12 cellular contexts compared by ENCODE assay signal in the genomic region with DNA sequence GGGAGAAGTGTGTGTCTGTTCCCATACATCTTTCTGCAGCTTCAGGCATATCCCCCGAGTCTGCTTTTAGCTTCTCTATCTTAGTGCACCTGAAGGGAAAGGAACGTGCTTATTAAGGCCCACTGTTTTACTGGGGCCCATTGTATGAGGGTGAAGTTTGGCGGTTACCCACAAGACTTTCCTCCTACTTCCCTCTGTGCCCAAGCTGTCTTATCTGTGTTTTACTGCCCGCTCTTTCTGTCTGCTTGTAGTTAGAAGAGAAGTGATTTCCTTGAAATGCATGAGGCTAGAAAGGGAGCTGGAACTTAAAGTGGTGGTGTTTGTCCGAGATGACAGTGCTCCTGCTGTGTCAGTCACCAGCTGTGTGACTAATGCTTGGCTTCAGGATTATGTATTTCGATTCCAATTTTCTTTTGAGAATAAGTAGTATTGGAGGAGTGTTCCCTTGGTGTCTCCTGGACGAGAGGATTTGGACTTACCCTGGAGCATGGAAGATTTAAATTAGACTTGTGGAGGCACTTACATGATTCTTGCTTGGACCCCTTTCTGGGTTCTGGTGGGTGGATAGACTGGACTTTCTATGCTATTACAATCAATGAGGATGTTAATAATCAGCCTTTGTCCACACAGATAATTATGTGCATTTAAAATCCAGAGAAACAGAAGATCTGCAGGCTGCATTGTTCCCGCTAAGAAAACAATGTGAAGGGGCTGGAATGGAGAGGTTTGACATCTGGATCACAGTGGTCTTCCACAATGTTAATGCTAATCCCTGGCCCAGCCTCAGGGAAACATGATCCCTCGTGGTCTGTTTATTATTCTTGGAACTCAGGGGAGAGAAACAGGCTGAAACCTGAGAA. TPM values are rescaled to one million over a fixed set of nuclear protein-coding genes. Genes with fewer than 3 reads are reported as not detected.
DNase-seq lines count a peak whose midpoint lies in the region; ATAC-seq and TF ChIP-seq lines count a peak whose summit lies in the region.
"Had no signal": no experiment of that assay in that cellular context is flagged by ENCODE, and none has a peak within 500 bp of the region (broad histone marks: within the 10 kb centered on the region; RNA-seq: fewer than 3 reads in every experiment).

No MANE protein-coding gene starts in this region.

- H3K4me1 Mint-ChIP-seq in MCF 10A (ENCODE audit: insufficient read depth, unreplicated experiment) = peaks cover 25% of the 10 kb centered on the region

- H4K20me1 ChIP-seq in mammary epithelial cell (ENCODE audit: insufficient read depth, low read length) = no peaks in the 10 kb centered on the region

- no peaks in the 10 kb centered on the region for H3K4me1 ChIP-seq in mammary epithelial cell (ENCODE audit: insufficient read depth, low read length)

- H2AFZ ChIP-seq in mammary epithelial cell (ENCODE audit: low read depth, low read length) = no peak overlapping the region

- no peak overlapping the region for H3K4me2 ChIP-seq in mammary epithelial cell (ENCODE audit: insufficient read depth, low read depth, low read length)

- dilution Hi-C loops in mammary epithelial cell (cut with HindIII; ENCODE audit: low sequenced_read_pairs) = no loop called here

- DNase-seq in MCF 10A (ENCODE audit: unreplicated experiment) (peak; percentile 53), mammary epithelial cell (no peak), RPMI7951 (ENCODE audit: low read depth) (peak; percentile 71), fibroblast of the conjunctiva (ENCODE audit: low read depth) (peak; percentile 27), NCI-H446 (lab: John Stamatoyannopoulos, UW) (no peak)
- DNase-seq: MM.1S; stimulated activated CD4-positive, alpha-beta T cell treated with anti-CD3 and anti-CD28 coated beads, Interleukin-2, amount 100 ng/mL, for 48 hours had no signal

- H3K27me3 ChIP-seq in mammary epithelial cell (ENCODE audit: insufficient read depth, low read length) = no peaks in the 10 kb centered on the region

- no peaks in the 10 kb centered on the region for H3K36me3 Mint-ChIP-seq in MCF 10A (ENCODE audit: insufficient read depth, unreplicated experiment)

- in situ Hi-C loops in mammary epithelial cell (cut with MboI; ENCODE audit: low sequenced_read_pairs in 2 of 2) = no loop called here

- no peaks in the 10 kb centered on the region for H3K9me3 ChIP-seq in mammary epithelial cell (replicated peaks; ENCODE audit: insufficient read depth, low read length)

- POLR2A ChIA-PET in MCF 10A (lab: Yijun Ruan, JAX) = interaction anchor here (1.4 kb wide), 1 partner anchor 11 kb away, joined by 4 read pairs; no protein-coding TSS in a partner anchor

- H3K9me3 Mint-ChIP-seq in MCF 10A (ENCODE audit: unreplicated experiment) = no peaks in the 10 kb centered on the region

- no peak overlapping the region for H3K9ac ChIP-seq in mammary epithelial cell (ENCODE audit: insufficient read depth, low read length)

- no peaks in the 10 kb centered on the region for H3K79me2 ChIP-seq in mammary epithelial cell (ENCODE audit: insufficient read depth, low read length)

- WGBS in mammary epithelial cell (ENCODE audit: low coverage, missing lambda C conversion rate) = 73% methylated on average over 9 of the region's 9 CpGs

- no peak overlapping the region for H3K4me3 Mint-ChIP-seq in MCF 10A (ENCODE audit: unreplicated experiment)

- BruUV-seq in MCF 10A (replicated peaks; lab: Mats Ljungman, UMichigan) (no TSS peak), mammary epithelial cell (replicated peaks; lab: Mats Ljungman, UMichigan) (no TSS peak)

- H3K4me3 ChIP-seq in mammary epithelial cell (replicated peaks in 1 of 3; ENCODE audit: insufficient read depth in 1 of 3, low read depth in 2 of 3, low read length in 3 of 3) = no peak overlapping the region

- H3K27ac Mint-ChIP-seq in MCF 10A (ENCODE audit: low read depth, unreplicated experiment) = no peak overlapping the region

- no peaks in the 10 kb centered on the region for H3K36me3 ChIP-seq in mammary epithelial cell (ENCODE audit: insufficient read depth, low read length)

- H3K27ac ChIP-seq in mammary epithelial cell (ENCODE audit: insufficient read depth, low read depth, low read length) = no peak overlapping the region
- H3K27ac ChIP-seq: VCaP had no signal

- intact Hi-C loops in MCF 10A (cut with micrococcal nuclease) = no loop called here
- intact Hi-C loops in mammary epithelial cell (cut with micrococcal nuclease) = no loop called here

- ATAC-seq in GM21619 (IDR thresholded peaks at IDR 0.05; ENCODE audit: unreplicated experiment) = no peak
- no peak for ATAC-seq in HG03025 (IDR thresholded peaks at IDR 0.05; ENCODE audit: low FRiP score, unreplicated experiment)
- ATAC-seq in HG02885 (IDR thresholded peaks at IDR 0.05; ENCODE audit: poor library complexity, unreplicated experiment) = no peak
- ATAC-seq: left lobe of liver had no signal

- H3K27me3 Mint-ChIP-seq in MCF 10A (ENCODE audit: insufficient read depth, unreplicated experiment) = no peaks in the 10 kb centered on the region

- CTCF ChIA-PET in MCF 10A (lab: Yijun Ruan, JAX) = interaction anchor here (0.8 to 1.5 kb wide), 5 partner anchors 9 to 66 kb away, joined by 3 to 6 read pairs (median 4); no protein-coding TSS in a partner anchor
- CTCF ChIA-PET in mammary epithelial cell (lab: Charles Lee; ENCODE audit: low non-redundant PET) = no interaction called here

- no peak for TF ChIP-seq CTCF in MCF 10A (IDR thresholded peaks at IDR 0.05; ENCODE audit: unreplicated experiment)
- TF ChIP-seq CTCF in mammary epithelial cell (conservative IDR thresholded peaks at IDR 0.05 in 1 of 2, IDR thresholded peaks at IDR 0.05 in 1 of 2; ENCODE audit: extremely low read depth in 1 of 2, insufficient read depth in 1 of 2, low read depth in 1 of 2, low read length in 2 of 2) = no peak

RNA-seq across cellular contexts. Expression of gene KRT86, which starts 13.9 kb away (rescaled TPM):
- total RNA-seq in MCF 10A (2022) (37.8 and 45.1 TPM in 2 replicates), mammary epithelial cell (10 to 100 TPM in 1 of 2 donors, 1 to 10 TPM in 1; 6.3 to 34.9 TPM)
- polyA plus RNA-seq in mammary epithelial cell = 8.6 TPM
- polyA minus RNA-seq in mammary epithelial cell = 0.72 TPM
- 0.10 and 0.48 TPM in 2 replicates for total RNA-seq in RPMI7951 (2014; rRNA removed; shearing (Covaris generic))
- total RNA-seq: left lobe of liver had no signal

RNA-seq across cellular contexts. Expression of gene KRT7, which starts 27.5 kb away (rescaled TPM):
- 2,379 and 3,360 TPM in 2 replicates for total RNA-seq in MCF 10A (2022)
- total RNA-seq in mammary epithelial cell = 1,000 to 10,000 TPM; 2,215 to 3,387 TPM
- 3,281 TPM for polyA plus RNA-seq in mammary epithelial cell
- 4,390 TPM for polyA minus RNA-seq in mammary epithelial cell
- 0.68 and 2.3 TPM in 2 replicates for total RNA-seq in RPMI7951 (2014; rRNA removed; shearing (Covaris generic))

RNA-seq across cellular contexts. Expression of gene KRT81, which starts 30.8 kb away (rescaled TPM):
- 2,023 and 2,244 TPM in 2 replicates for total RNA-seq in MCF 10A (2022)
- total RNA-seq in mammary epithelial cell = 100 to 1,000 TPM; 176 to 903 TPM
- polyA plus RNA-seq in mammary epithelial cell = 90.5 TPM
- polyA minus RNA-seq in mammary epithelial cell = 21.9 TPM
- total RNA-seq in RPMI7951 (2014; rRNA removed; shearing (Covaris generic)) = 0.72 and 0.88 TPM in 2 replicates

Comparison
In these comparisons a context has a peak if more than half of its experiments do, and no peak if none do; other contexts are left out.
1. DNase-seq: peak in MCF 10A (single experiment), RPMI7951 (single experiment) and fibroblast of the conjunctiva (single experiment); none in mammary epithelial cell (single experiment) and NCI-H446 (0 of 2).
2. RNA of gene KRT7, which starts 27.5 kb away (total RNA-seq): 2,215 to 3,387 TPM in mammary epithelial cell and 2,379 to 3,360 TPM in MCF 10A; 0.68 to 2.3 TPM in RPMI7951; every median in the first group is over 100 times any median in the second.
3. RNA of gene KRT81, which starts 30.8 kb away (total RNA-seq): 2,023 to 2,244 TPM in MCF 10A and 176 to 903 TPM in mammary epithelial cell; 0.72 to 0.88 TPM in RPMI7951; every median in the first group is over 10 times any median in the second.